ENCODE assay signal across 26 cellular contexts in the genomic region with DNA sequence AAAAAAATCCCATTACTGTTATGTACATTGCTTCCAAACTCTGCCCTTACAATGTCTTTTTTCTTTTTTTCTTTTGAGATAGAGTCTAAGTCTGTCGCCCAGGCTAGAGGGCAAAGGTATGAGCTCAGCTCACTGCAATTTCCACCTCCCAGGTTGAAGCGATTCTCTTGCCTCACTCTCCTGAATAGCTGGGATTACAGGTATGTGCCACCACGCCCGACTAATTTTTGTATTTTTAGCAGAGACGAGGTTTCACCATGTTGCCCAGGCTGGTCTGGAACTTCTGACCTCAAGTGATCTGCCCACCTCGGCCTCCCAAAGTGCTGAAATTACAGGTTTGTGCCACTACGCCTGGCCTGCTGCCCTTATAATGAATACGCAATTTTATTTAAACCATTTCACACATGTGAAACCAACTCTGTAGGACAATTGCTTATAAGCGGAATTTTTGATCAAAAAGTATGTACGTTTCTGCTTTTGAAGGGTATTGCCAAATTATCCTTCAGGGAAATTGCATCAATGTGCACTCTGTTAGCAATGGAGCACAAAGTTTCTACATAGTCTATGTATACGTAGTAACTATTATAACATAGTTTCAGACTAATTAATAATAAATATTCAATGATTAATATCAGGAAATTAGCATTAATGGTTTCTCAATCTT. TPM values are rescaled to one million over a fixed set of nuclear protein-coding genes. Genes with fewer than 3 reads are reported as not detected.
DNase-seq lines count a peak whose midpoint lies in the region; ATAC-seq, FAIRE-seq and TF ChIP-seq lines count a peak whose summit lies in the region.
"Had no signal": no experiment of that assay in that cellular context is flagged by ENCODE, and none has a peak within 500 bp of the region (broad histone marks: within the 10 kb centered on the region; RNA-seq: fewer than 3 reads in every experiment).

No MANE protein-coding gene starts in this region.

- no peak overlapping the region for H2BK5ac ChIP-seq in trophoblast cell (ENCODE audit: low read depth, low read length, poor library complexity)

- no peak overlapping the region for H4K8ac ChIP-seq in trophoblast cell (ENCODE audit: low read depth, low read length)

- in situ Hi-C loops in GM13976 (cut with MboI; ENCODE audit: low sequenced_read_pairs, unreplicated experiment), result no loop called here

- H3K4me3 Mint-ChIP-seq in Caco-2 (ENCODE audit: unreplicated experiment), result no peak overlapping the region
- H3K4me3 Mint-ChIP-seq: B cell; CD4-positive, alpha-beta T cell; HFFc6; IgD-negative memory B cell had no signal

- no TSS peak for BruUV-seq in Caco-2 (replicated peaks; lab: Mats Ljungman, UMichigan)

- intact Hi-C loops in Caco-2 (cut with micrococcal nuclease; ENCODE audit: unreplicated experiment), result no loop called here

- no peak overlapping the region for H3K27ac ChIP-seq in RWPE2 (ENCODE audit: poor library complexity, severe bottlenecking)
- peak overlapping the region; percentile 49 for H3K27ac ChIP-seq in hepatocyte
- no peak overlapping the region for H3K27ac ChIP-seq in trophoblast cell (ENCODE audit: low read depth, low read length)

- H3K4me3 ChIP-seq in Caco-2 (ENCODE audit: low read depth, low read length), result no peak overlapping the region
- no peak overlapping the region for H3K4me3 ChIP-seq in RWPE2 (ENCODE audit: severe bottlenecking)
- H3K4me3 ChIP-seq in hepatocyte, result no peak overlapping the region
- H3K4me3 ChIP-seq in trophoblast cell (ENCODE audit: low read depth, low read length), result no peak overlapping the region

- H3K27ac Mint-ChIP-seq in Caco-2 (ENCODE audit: unreplicated experiment), result no peak overlapping the region
- H3K27ac Mint-ChIP-seq: B cell; CD4-positive, alpha-beta T cell; HFFc6; IgD-negative memory B cell had no signal

- H3K4me2 ChIP-seq in hepatocyte, result no peak overlapping the region
- peak overlapping the region; percentile 6 for H3K4me2 ChIP-seq in trophoblast cell (ENCODE audit: low read length)

- no peaks in the 10 kb centered on the region for H3K27me3 Mint-ChIP-seq in Caco-2 (ENCODE audit: insufficient read depth, unreplicated experiment)
- H3K27me3 Mint-ChIP-seq: B cell; CD4-positive, alpha-beta T cell; IgD-negative memory B cell had no signal

- no peaks in the 10 kb centered on the region for H3K9me2 ChIP-seq in hepatocyte (replicated peaks; ENCODE audit: insufficient read depth)

- ATAC-seq in RWPE2 (ENCODE audit: low read depth), result peak; percentile 64; the same call in 2 of the 3 replicates
- ATAC-seq: SK-N-SH treated with all-trans-retinoic acid at 6 μM for 48 hours had no signal

- H4K20me1 ChIP-seq in hepatocyte (ENCODE audit: insufficient read depth, poor library complexity, severe bottlenecking), result no peaks in the 10 kb centered on the region

- H3K4me1 ChIP-seq in Caco-2, result peaks cover 29% of the 10 kb centered on the region
- peaks cover 3% of the 10 kb centered on the region for H3K4me1 ChIP-seq in RWPE2 (ENCODE audit: insufficient read depth, poor library complexity, severe bottlenecking)
- peaks cover 6% of the 10 kb centered on the region for H3K4me1 ChIP-seq in hepatocyte (ENCODE audit: insufficient read depth)
- peaks cover 4 to 5% of the 10 kb centered on the region in 2 experiments for H3K4me1 ChIP-seq in trophoblast cell (ENCODE audit: control insufficient read depth in 1 of 2, insufficient read depth in 2 of 2, low read length in 2 of 2)

- H2BK120ac ChIP-seq in trophoblast cell (ENCODE audit: insufficient read depth, low read length, poor library complexity), result no peak overlapping the region

- DNase-seq in Caco-2, result peak; percentile 43 to 57
- DNase-seq in RWPE2 (ENCODE audit: low spot score), result no peak
- no peak for DNase-seq in hepatocyte (ENCODE audit: low spot score)
- peak; percentile 94 to 97 for DNase-seq in trophoblast cell
- DNase-seq in hippocampal formation (lab: John Stamatoyannopoulos, UW), result no peak
- DNase-seq in activated effector memory CD4-positive, alpha-beta T cell treated with anti-CD3 and anti-CD28 coated beads, Interleukin-2, amount 50 U/mL, for 16 hours, result no peak
- DNase-seq in GM13976 (ENCODE audit: low spot score), result no peak
- DNase-seq in H54 (ENCODE audit: insufficient read length, low spot score), result no peak
- DNase-seq: CD4-positive, alpha-beta T cell; DMS53; EL; H7; HFFc6; MM.1S; NCI-H1092; NCI-H1436 treated with DMSO at 0.1 percent for 48 hours; NCI-H2081 treated with DMSO at 0.1 percent for 48 hours; NCI-H510A; NCI-H774; OCI-M1; SIG-M5 had no signal

- peaks cover 8% of the 10 kb centered on the region for H3K36me3 Mint-ChIP-seq in Caco-2 (ENCODE audit: insufficient read depth, unreplicated experiment)

- no peaks in the 10 kb centered on the region for H3K9me3 Mint-ChIP-seq in Caco-2 (ENCODE audit: unreplicated experiment)
- H3K9me3 Mint-ChIP-seq: CD4-positive, alpha-beta T cell; HFFc6; IgD-negative memory B cell had no signal

- no peak for FAIRE-seq in H54 (lab: Jason Lieb, UNC)
- FAIRE-seq: GM12891, HTR-8/SVneo had no signal

- no peak for TF ChIP-seq POLR2A in H54 (IDR thresholded peaks at IDR 0.05; ENCODE audit: low read depth, low read length)

- H3K79me1 ChIP-seq in trophoblast cell (ENCODE audit: low read length), result no peaks in the 10 kb centered on the region

- H3K4me1 Mint-ChIP-seq in Caco-2 (ENCODE audit: low read depth, unreplicated experiment), result peaks cover 4% of the 10 kb centered on the region

- no peak overlapping the region for H3K9ac ChIP-seq in trophoblast cell (ENCODE audit: low read length)

- H3K23ac ChIP-seq in trophoblast cell (ENCODE audit: low read length), result no peak overlapping the region

- H4K12ac ChIP-seq in trophoblast cell (ENCODE audit: low read depth, low read length), result no peak overlapping the region

- H3K36me3 ChIP-seq in Caco-2 (ENCODE audit: control insufficient read depth, insufficient read depth, low read length), result no peaks in the 10 kb centered on the region
- no peaks in the 10 kb centered on the region for H3K36me3 ChIP-seq in RWPE2 (ENCODE audit: low read depth)
- no peaks in the 10 kb centered on the region for H3K36me3 ChIP-seq in hepatocyte (replicated peaks; ENCODE audit: insufficient read depth, low read depth)
- no peaks in the 10 kb centered on the region for H3K36me3 ChIP-seq in trophoblast cell (ENCODE audit: control insufficient read depth in 1 of 2, insufficient read depth in 2 of 2, low read length in 2 of 2)

- no peaks in the 10 kb centered on the region for H3K27me3 ChIP-seq in Caco-2 (replicated peaks; ENCODE audit: control insufficient read depth, insufficient read depth, low read length)
- H3K27me3 ChIP-seq in RWPE2 (ENCODE audit: insufficient read depth, poor library complexity, severe bottlenecking), result no peaks in the 10 kb centered on the region
- H3K27me3 ChIP-seq in hepatocyte, result no peaks in the 10 kb centered on the region
- no peaks in the 10 kb centered on the region for H3K27me3 ChIP-seq in trophoblast cell (ENCODE audit: insufficient read depth, low read length)

- H3K18ac ChIP-seq in trophoblast cell (ENCODE audit: low read length), result no peak overlapping the region

- H3K9me3 ChIP-seq in Caco-2 (0 out of 2 replicates have a peak, but pooled peaks cover 3% of the 10 kb centered on the region), RWPE2 (ENCODE audit: severe bottlenecking) (no peaks in the 10 kb centered on the region), hepatocyte (ENCODE audit: low read depth) (no peaks in the 10 kb centered on the region), trophoblast cell (ENCODE audit: insufficient read depth, low read depth, low read length) (no peaks in the 10 kb centered on the region)

- no peak overlapping the region for H4K91ac ChIP-seq in trophoblast cell (ENCODE audit: low read depth, low read length)

- no peak overlapping the region for H3K14ac ChIP-seq in trophoblast cell (ENCODE audit: low read length)

- H3K4ac ChIP-seq in trophoblast cell (ENCODE audit: low read depth, low read length), result no peak overlapping the region

- POLR2A ChIA-PET in Caco-2 (lab: Charles Lee), result interaction anchor here (0.6 kb wide), 2 partner anchors 56 to 78 kb away, joined by 4 to 7 read pairs; a partner anchor contains a TSS

- H2AK5ac ChIP-seq in trophoblast cell (ENCODE audit: low read length), result no peak overlapping the region

- H3K79me2 ChIP-seq in hepatocyte (no peaks in the 10 kb centered on the region), trophoblast cell (ENCODE audit: control insufficient read depth, insufficient read depth, low read length, poor library complexity) (no peaks in the 10 kb centered on the region)

- H2AFZ ChIP-seq in hepatocyte, result no peak overlapping the region
- no peak overlapping the region for H2AFZ ChIP-seq in trophoblast cell (ENCODE audit: insufficient read depth, low read length, poor library complexity)

- no peak overlapping the region for H2BK12ac ChIP-seq in trophoblast cell (ENCODE audit: low read length)

- 83% methylated on average over 11 of the region's 11 CpGs for WGBS in hepatocyte (ENCODE audit: low lambda C conversion rate, missing lambda C conversion rate)
- WGBS in trophoblast cell (ENCODE audit: extremely low coverage, insufficient coverage, insufficient read length), result no CpG with 5 or more reads among the region's 11 CpGs

- CTCF ChIA-PET in Caco-2 (lab: Charles Lee), result interaction anchor here (0.5 to 0.7 kb wide), 3 partner anchors 55 to 717 kb away, joined by 3 to 5 read pairs (median 4); a partner anchor contains a TSS

- no peak for TF ChIP-seq CTCF in Caco-2 (IDR thresholded peaks at IDR 0.05; ENCODE audit: insufficient read depth in 1 of 2, low read depth in 1 of 2, low read length in 1 of 2, severe bottlenecking in 1 of 2, unreplicated experiment in 1 of 2)
- no peak for TF ChIP-seq CTCF in RWPE2 (IDR thresholded peaks at IDR 0.05; ENCODE audit: poor library complexity, severe bottlenecking)
- TF ChIP-seq CTCF in hepatocyte (IDR thresholded peaks at IDR 0.05; ENCODE audit: poor library complexity), result no peak
- TF ChIP-seq CTCF in GM13976 (IDR thresholded peaks at IDR 0.05; ENCODE audit: borderline replicate concordance, control extremely low read depth, extremely low read depth, insufficient read depth, missing control alignments), result no peak

RNA-seq across cellular contexts. Expression of a gene that starts 55.7 kb away (rescaled TPM):
- 340 and 341 TPM in 2 replicates for total RNA-seq in Caco-2 (2022)
- total RNA-seq in hepatocyte, result 180 and 194 TPM in 2 replicates
- 119 and 140 TPM in 2 replicates for polyA plus RNA-seq in hepatocyte
- 203 and 209 TPM in 2 replicates for polyA plus RNA-seq in trophoblast cell (2013)

Comparison
In these comparisons a context has a peak if more than half of its experiments do, and no peak if none do; other contexts are left out.
1. DNase-seq: peak in Caco-2 (2 of 2) and trophoblast cell (2 of 2); none in RWPE2 (single experiment), hepatocyte (single experiment), hippocampal formation (0 of 2), activated effector memory CD4-positive, alpha-beta T cell treated with anti-CD3 and anti-CD28 coated beads, Interleukin-2, amount 50 U/mL, for 16 hours (single experiment), GM13976 (single experiment) and H54 (single experiment).